10 cellular contexts compared by ENCODE assay signal in genomic region chr12:13164859-13165577, GRCh38. TPM values are rescaled to one million over a fixed set of nuclear protein-coding genes. Genes with fewer than 3 reads are reported as not detected.
DNase-seq lines count a peak whose midpoint lies in the region; ATAC-seq and TF ChIP-seq lines count a peak whose summit lies in the region.
"Had no signal": no experiment of that assay in that cellular context is flagged by ENCODE, and none has a peak within 500 bp of the region (broad histone marks: within the 10 kb centered on the region; RNA-seq: fewer than 3 reads in every experiment).

No MANE protein-coding gene starts in this region.

- H3K14ac ChIP-seq in mesenchymal stem cell (ENCODE audit: low read length in 2 of 2) = no peak overlapping the region

- no peak overlapping the region for H4K91ac ChIP-seq in mesenchymal stem cell (ENCODE audit: low read length)

- DNase-seq in adipocyte (ENCODE audit: low read depth) = no peak
- DNase-seq in mesenchymal stem cell = no peak
- DNase-seq in stimulated activated CD4-positive, alpha-beta T cell treated with anti-CD3 and anti-CD28 coated beads, Interleukin-15, amount 100 ng/mL, for 24 hours = no peak
- DNase-seq in omental fat pad (ENCODE audit: low spot score) = no peak
- no peak for DNase-seq in right atrium auricular region (ENCODE audit: low spot score)
- DNase-seq in 8988T = no peak
- DNase-seq: NCI-H1092 treated with DMSO at 0.1 percent for 48 hours, NCI-H524 treated with DMSO at 0.1 percent for 48 hours had no signal

- TF ChIP-seq CTCF in omental fat pad (IDR thresholded peaks at IDR 0.05) = no peak
- no peak for TF ChIP-seq CTCF in right atrium auricular region (IDR thresholded peaks at IDR 0.05)

- H4K20me1 ChIP-seq in BLaER1 treated with 17β-estradiol and CSF1 and Interleukin-3, amounts not matched to agents 10 nM and 100 nM = no peaks in the 10 kb centered on the region

- H3K4ac ChIP-seq in mesenchymal stem cell (ENCODE audit: low read depth in 1 of 2, low read length in 2 of 2) = no peak overlapping the region

- peak overlapping the region; percentile 15 for H2AFZ ChIP-seq in mesenchymal stem cell (ENCODE audit: low read depth, low read length)

- H2BK120ac ChIP-seq in mesenchymal stem cell (ENCODE audit: low read depth, low read length) = no peak overlapping the region

- peak overlapping the region; percentile 52 for H4K8ac ChIP-seq in mesenchymal stem cell (ENCODE audit: low read length)

- WGBS in mesenchymal stem cell = 90% methylated on average over 5 of the region's 5 CpGs

- no peak overlapping the region for H2BK12ac ChIP-seq in mesenchymal stem cell (ENCODE audit: low read length in 2 of 2)

- H3K9me3 ChIP-seq in BLaER1 treated with 17β-estradiol and CSF1 and Interleukin-3, amounts not matched to agents 10 nM and 100 nM (replicated peaks in 1 of 11) = peaks cover 7 to 14% (median 11%) of the 10 kb centered on the region in 11 experiments; a peak in 21 of 22 replicates
- H3K9me3 ChIP-seq in adipocyte (ENCODE audit: control insufficient read depth, low read length) (no peaks in the 10 kb centered on the region), mesenchymal stem cell (ENCODE audit: control insufficient read depth, low read length) (peaks cover 6% of the 10 kb centered on the region), right atrium auricular region (no peaks in the 10 kb centered on the region)

- no peak overlapping the region for H2AK5ac ChIP-seq in mesenchymal stem cell (ENCODE audit: low read length, severe bottlenecking)

- no peaks in the 10 kb centered on the region for H3K36me3 ChIP-seq in BLaER1 treated with 17β-estradiol and CSF1 and Interleukin-3, amounts not matched to agents 10 nM and 100 nM
- H3K36me3 ChIP-seq in adipocyte (ENCODE audit: control insufficient read depth, insufficient read depth, low read length, severe bottlenecking) = no peaks in the 10 kb centered on the region
- no peaks in the 10 kb centered on the region for H3K36me3 ChIP-seq in mesenchymal stem cell (ENCODE audit: control insufficient read depth in 1 of 2, insufficient read depth in 2 of 2, low read depth in 1 of 2, low read length in 2 of 2)
- H3K36me3 ChIP-seq in right atrium auricular region = no peaks in the 10 kb centered on the region

- peak overlapping the region; percentile 50 to 84 (median 72) for H3K4me2 ChIP-seq in BLaER1 treated with 17β-estradiol and CSF1 and Interleukin-3, amounts not matched to agents 10 nM and 100 nM
- no peak overlapping the region for H3K4me2 ChIP-seq in mesenchymal stem cell (ENCODE audit: low read length, poor library complexity, severe bottlenecking)

- peak; percentile 13 for ATAC-seq in GM18909 (IDR thresholded peaks at IDR 0.05; ENCODE audit: poor library complexity, unreplicated experiment)
- ATAC-seq in omental fat pad (ENCODE audit: low FRiP score) = no peak

- peak overlapping the region in 3 of 11 experiments; percentile 10 to 36 (median 28); a peak in 4 of 22 replicates for H3K9ac ChIP-seq in BLaER1 treated with 17β-estradiol and CSF1 and Interleukin-3, amounts not matched to agents 10 nM and 100 nM
- peak overlapping the region; percentile 50 for H3K9ac ChIP-seq in adipocyte (ENCODE audit: low read length)
- no peak overlapping the region for H3K9ac ChIP-seq in mesenchymal stem cell (ENCODE audit: low read length)

- H2BK15ac ChIP-seq in mesenchymal stem cell (ENCODE audit: low read depth, poor library complexity, severe bottlenecking) = no peak overlapping the region

- no peak overlapping the region; a peak in 1 of 20 replicates for H3K4me3 ChIP-seq in BLaER1 treated with 17β-estradiol and CSF1 and Interleukin-3, amounts not matched to agents 10 nM and 100 nM
- H3K4me3 ChIP-seq in adipocyte (ENCODE audit: low read length) (peak overlapping the region; percentile 5), mesenchymal stem cell (ENCODE audit: insufficient read depth in 1 of 2, low read depth in 1 of 2, low read length in 2 of 2) (no peak overlapping the region), right atrium auricular region (no peak overlapping the region)

- no peak overlapping the region for H2BK5ac ChIP-seq in mesenchymal stem cell (ENCODE audit: low read depth, low read length, poor library complexity, severe bottlenecking)

- peak overlapping the region in 9 of 11 experiments; percentile 35 to 74 (median 62); a peak in 17 of 22 replicates for H3K27ac ChIP-seq in BLaER1 treated with 17β-estradiol and CSF1 and Interleukin-3, amounts not matched to agents 10 nM and 100 nM
- H3K27ac ChIP-seq in mesenchymal stem cell (ENCODE audit: low read length, poor library complexity, severe bottlenecking) = peak overlapping the region; percentile 23
- H3K27ac ChIP-seq in right atrium auricular region = peak overlapping the region in 1 of 2 donors; percentile 65

- no peaks in the 10 kb centered on the region for H3K27me3 ChIP-seq in BLaER1 treated with 17β-estradiol and CSF1 and Interleukin-3, amounts not matched to agents 10 nM and 100 nM
- H3K27me3 ChIP-seq in adipocyte (replicated peaks; ENCODE audit: control insufficient read depth, insufficient read depth, low read length) (no peaks in the 10 kb centered on the region), mesenchymal stem cell (ENCODE audit: control insufficient read depth in 1 of 2, insufficient read depth in 1 of 2, low read length in 2 of 2) (no peaks in the 10 kb centered on the region), right atrium auricular region (no peaks in the 10 kb centered on the region)

- no peak overlapping the region for H3K18ac ChIP-seq in mesenchymal stem cell (ENCODE audit: low read depth in 1 of 2, low read length in 2 of 2)

- peaks cover 18 to 40% (median 33%) of the 10 kb centered on the region in 10 experiments for H3K4me1 ChIP-seq in BLaER1 treated with 17β-estradiol and CSF1 and Interleukin-3, amounts not matched to agents 10 nM and 100 nM
- H3K4me1 ChIP-seq in adipocyte (ENCODE audit: control insufficient read depth, insufficient read depth, low read length) = peaks cover 46% of the 10 kb centered on the region
- H3K4me1 ChIP-seq in mesenchymal stem cell (ENCODE audit: control insufficient read depth, insufficient read depth, low read depth, low read length) = peaks cover 4% of the 10 kb centered on the region
- H3K4me1 ChIP-seq in right atrium auricular region = peaks cover 0 to 8% of the 10 kb centered on the region in 2 donors

- H3K23ac ChIP-seq in mesenchymal stem cell (ENCODE audit: low read length in 2 of 2) = no peak overlapping the region

- H3K79me1 ChIP-seq in mesenchymal stem cell (replicated peaks; ENCODE audit: low read length, poor library complexity, severe bottlenecking) = no peaks in the 10 kb centered on the region

RNA-seq across cellular contexts. Expression of gene EMP1, which starts 31.5 kb away (rescaled TPM):
- 110 TPM for polyA plus RNA-seq in mesenchymal stem cell (2013, experiment 1 of 2)
- polyA plus RNA-seq in mesenchymal stem cell (2013, experiment 2 of 2) = 171 TPM
- total RNA-seq in omental fat pad (1,000 to 10,000 TPM in 2 of 4 donors, 100 to 1,000 TPM in 2; 687 to 4,689 (median 1,133) TPM), right atrium auricular region (100 to 1,000 TPM; 188 to 208 TPM)
